ENCODE assay signal across 1 cellular context in genomic region chr12:127052491-127053232, GRCh38.
TF ChIP-seq lines count a peak whose summit lies in the region.

No MANE protein-coding gene starts in this region.

TF ChIP-seq in IMR-90, 13 proteins besides CTCF, POLR2A, EP300 and RAD21 (continued from another document):
- no peak for TF ChIP-seq ELK1 (IDR thresholded peaks at IDR 0.05; ENCODE audit: borderline replicate concordance, low read depth, low read length)
- TF ChIP-seq CEBPB (IDR thresholded peaks at IDR 0.05; ENCODE audit: low read depth, low read length): no peak
- no peak for TF ChIP-seq MAZ (IDR thresholded peaks at IDR 0.05; ENCODE audit: borderline replicate concordance, low read depth, low read length)
- TF ChIP-seq CHD1 (IDR thresholded peaks at IDR 0.05; ENCODE audit: low read depth, low read length): no peak
- no peak for TF ChIP-seq RCOR1 (IDR thresholded peaks at IDR 0.05; ENCODE audit: insufficient replicate concordance, low read length)
- no peak for TF ChIP-seq BHLHE40 (IDR thresholded peaks at IDR 0.05; ENCODE audit: low read depth, low read length)
- no peak for TF ChIP-seq SMC3 (IDR thresholded peaks at IDR 0.05; ENCODE audit: low read depth, low read length)
- no peak for TF ChIP-seq MXI1 (IDR thresholded peaks at IDR 0.05; ENCODE audit: borderline replicate concordance, low read depth, low read length)
TF ChIP-seq in IMR-90: peak in this region for 0.
